8 cellular contexts compared by ENCODE assay signal in the genomic region with DNA sequence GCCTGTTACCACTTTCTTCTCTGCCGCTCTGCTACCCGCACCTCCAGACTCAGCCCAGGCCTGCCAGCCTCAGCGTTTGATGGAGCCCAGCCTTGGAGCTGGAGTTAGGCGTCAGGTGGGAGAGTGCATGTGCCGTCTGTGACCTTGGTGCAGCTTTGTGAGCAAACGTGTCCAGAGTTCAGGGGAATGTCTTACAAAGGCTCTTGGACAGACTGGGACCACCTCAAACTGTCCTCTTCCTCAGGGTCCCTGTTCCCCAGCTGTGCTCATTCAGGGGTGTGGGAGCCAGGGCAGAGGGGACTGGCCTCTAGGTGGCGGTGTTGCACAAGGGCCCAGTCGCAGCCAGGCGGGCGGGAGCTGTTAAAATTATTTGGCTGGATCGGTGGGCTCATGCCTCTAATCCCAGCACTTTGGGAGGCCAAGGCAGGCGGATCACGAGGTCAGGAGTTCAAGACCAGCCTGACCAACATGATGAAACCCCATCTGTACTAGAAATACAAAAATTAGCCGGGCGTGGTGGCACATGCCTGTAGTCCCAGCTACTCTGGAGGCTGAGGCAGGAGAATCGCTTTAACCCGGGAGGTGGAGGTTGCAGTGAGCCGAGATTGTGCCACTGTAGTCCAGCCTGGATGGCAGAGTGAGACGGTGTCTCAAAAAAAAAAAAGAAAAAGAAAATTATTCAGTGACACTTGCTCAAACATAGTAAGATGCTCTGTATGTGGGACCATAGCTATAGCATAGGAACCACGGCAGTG.
DNase-seq lines count a peak whose midpoint lies in the region; ATAC-seq, FAIRE-seq and TF ChIP-seq lines count a peak whose summit lies in the region.

No MANE protein-coding gene starts in this region.

- in situ Hi-C loops in GM12878 (cut with MboI) = no loop called here

- SMC1A ChIA-PET in GM12878 (lab: Charles Lee; ENCODE audit: uncharacterized antibody, unreplicated experiment) = interaction anchor here (0.7 to 1.8 kb wide), 5 partner anchors 13 to 1490 kb away, joined by 3 to 8 read pairs (median 3); no protein-coding TSS in a partner anchor

- no peaks in the 10 kb centered on the region for H3K4me1 ChIP-seq in GM12878 (ENCODE audit: control insufficient read depth, insufficient read depth, low read length)

- ATAC-seq in GM12878 (peak; percentile 88), left lobe of liver (peak; percentile 97), GM21367 (IDR thresholded peaks at IDR 0.05; ENCODE audit: unreplicated experiment) (no peak), GM19324 (IDR thresholded peaks at IDR 0.05; ENCODE audit: low FRiP score, unreplicated experiment) (no peak), GM21447 (IDR thresholded peaks at IDR 0.05; ENCODE audit: unreplicated experiment) (no peak)

- WGBS in GM12878 (ENCODE audit: insufficient coverage, insufficient replicate concordance, low lambda C conversion rate, missing lambda C conversion rate) = 57% methylated on average over 20 of the region's 20 CpGs

- H3K9me3 ChIP-seq in GM12878 (replicated peaks; ENCODE audit: control insufficient read depth, insufficient read depth, low read length) = no peaks in the 10 kb centered on the region

- H2AFZ ChIP-seq in GM12878 (ENCODE audit: control insufficient read depth, low read depth, low read length) = no peak overlapping the region

- TF ChIP-seq CTCF in GM12878 (IDR thresholded peaks at IDR 0.05 in 2 of 3, conservative IDR thresholded peaks at IDR 0.05 in 1 of 3; ENCODE audit: control insufficient read depth in 2 of 3, extremely low read depth in 1 of 3, insufficient read depth in 1 of 3, low read depth in 3 of 3, low read length in 3 of 3) = peak; percentile 43 to 74 (median 63)

- TF ChIP-seq RAD21 in GM12878 (IDR thresholded peaks at IDR 0.05; ENCODE audit: insufficient read depth, low read depth, low read length) = peak; percentile 52

- intact Hi-C loops in GM12878 (cut with micrococcal nuclease; ENCODE audit: unreplicated experiment) = loop anchor here (1.0 kb wide), 1 partner anchor 191 kb away; no protein-coding TSS in a partner anchor

- no peak overlapping the region for H3K4me2 ChIP-seq in GM12878 (ENCODE audit: control insufficient read depth, insufficient read depth)

- CTCF ChIA-PET in GM12878 (lab: Yijun Ruan, JAX) = interaction anchor here (0.8 to 2.2 kb wide), 14 partner anchors 9 to 228 kb away, joined by 3 to 28 read pairs (median 4); no protein-coding TSS in a partner anchor

- no peak for TF ChIP-seq POLR2A in GM12878 (IDR thresholded peaks at IDR 0.05; ENCODE audit: low read depth, low read length)

- no TSS peak for BruUV-seq in GM12878 (replicated peaks; lab: Mats Ljungman, UMichigan)

- H3K36me3 ChIP-seq in GM12878 (ENCODE audit: control insufficient read depth in 2 of 2, insufficient read depth in 2 of 2, low read length in 1 of 2) = no peaks in the 10 kb centered on the region

- FAIRE-seq in GM12878 (lab: Jason Lieb, UNC) = no peak

- RAD21 ChIA-PET in GM12878 (lab: Charles Lee; ENCODE audit: unreplicated experiment) = interaction anchor here (1.0 to 2.6 kb wide), 2 partner anchors 192 to 194 kb away, joined by 3 to 18 read pairs; no protein-coding TSS in a partner anchor

- no peak overlapping the region for H3K27ac ChIP-seq in GM12878 (ENCODE audit: control insufficient read depth, insufficient read depth)

- H3K4me3 ChIP-seq in GM12878 = no peak overlapping the region

- H3K79me2 ChIP-seq in GM12878 (ENCODE audit: control insufficient read depth, insufficient read depth, low read length) = no peaks in the 10 kb centered on the region

- no peaks in the 10 kb centered on the region for H3K27me3 ChIP-seq in GM12878 (replicated peaks in 1 of 2; ENCODE audit: control insufficient read depth in 2 of 2, insufficient read depth in 2 of 2, low read length in 1 of 2)

- TF ChIP-seq EP300 in GM12878 (IDR thresholded peaks at IDR 0.05; ENCODE audit: borderline replicate concordance in 1 of 2, control insufficient read depth in 1 of 2, low read depth in 2 of 2, low read length in 2 of 2) = no peak

- POLR2A ChIA-PET in GM12878 (lab: Charles Lee) = no interaction called here

- peak; percentile 69 for DNase-seq in DMS53 (lab: John Stamatoyannopoulos, UW)
- DNase-seq in HuH-7.5 (ENCODE audit: low spot score) = peak; percentile 43
- DNase-seq in GM12878 (ENCODE audit: low read depth, low spot score) = no peak
- DNase-seq in left lobe of liver (ENCODE audit: low spot score) = peak; percentile 60
- DNase-seq in NCI-H446 treated with DMSO at 0.1 percent for 48 hours (lab: John Stamatoyannopoulos, UW) = no peak

- no peak overlapping the region for H3K9ac ChIP-seq in GM12878 (ENCODE audit: control insufficient read depth, insufficient read depth, low read length)

- H4K20me1 ChIP-seq in GM12878 (ENCODE audit: control insufficient read depth, insufficient read depth) = no peaks in the 10 kb centered on the region

TF ChIP-seq in GM12878, 131 proteins besides CTCF, POLR2A, EP300 and RAD21:
- no peak for TF ChIP-seq RBBP5 (conservative IDR thresholded peaks at IDR 0.05)
- TF ChIP-seq SMC3 (IDR thresholded peaks at IDR 0.05; ENCODE audit: borderline replicate concordance, low read length) = peak; percentile 31; the same call in 1 of the 2 replicates
- TF ChIP-seq, protein P1, sequence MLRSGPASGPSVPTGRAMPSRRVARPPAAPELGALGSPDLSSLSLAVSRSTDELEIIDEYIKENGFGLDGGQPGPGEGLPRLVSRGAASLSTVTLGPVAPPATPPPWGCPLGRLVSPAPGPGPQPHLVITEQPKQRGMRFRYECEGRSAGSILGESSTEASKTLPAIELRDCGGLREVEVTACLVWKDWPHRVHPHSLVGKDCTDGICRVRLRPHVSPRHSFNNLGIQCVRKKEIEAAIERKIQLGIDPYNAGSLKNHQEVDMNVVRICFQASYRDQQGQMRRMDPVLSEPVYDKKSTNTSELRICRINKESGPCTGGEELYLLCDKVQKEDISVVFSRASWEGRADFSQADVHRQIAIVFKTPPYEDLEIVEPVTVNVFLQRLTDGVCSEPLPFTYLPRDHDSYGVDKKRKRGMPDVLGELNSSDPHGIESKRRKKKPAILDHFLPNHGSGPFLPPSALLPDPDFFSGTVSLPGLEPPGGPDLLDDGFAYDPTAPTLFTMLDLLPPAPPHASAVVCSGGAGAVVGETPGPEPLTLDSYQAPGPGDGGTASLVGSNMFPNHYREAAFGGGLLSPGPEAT (IDR thresholded peaks at IDR 0.05; ENCODE audit: low read depth) = no peak

Comparison
In these comparisons a context has a peak if more than half of its experiments do, and no peak if none do; other contexts are left out.
1. DNase-seq: peak in DMS53 (single experiment), HuH-7.5 (single experiment) and left lobe of liver (single experiment); none in GM12878 (single experiment) and NCI-H446 treated with DMSO at 0.1 percent for 48 hours (single experiment).
2. ATAC-seq: peak in GM12878 (single experiment) and left lobe of liver (single experiment); none in GM21367 (single experiment), GM19324 (single experiment) and GM21447 (single experiment).